ENCODE assay signal across 14 cellular contexts in genomic region chr5:179258922-179259730, GRCh38.
A peak's percentile ranks its signal among the peaks of the same experiment; 100 is the strongest.
DNase-seq lines count a peak whose midpoint lies in the region; TF ChIP-seq lines count a peak whose summit lies in the region.
"Had no signal": no experiment of that assay in that cellular context is flagged by ENCODE, and none has a peak within 500 bp of the region (broad histone marks: within the 10 kb centered on the region; RNA-seq: fewer than 3 reads in every experiment).

No MANE protein-coding gene starts in this region.

- no CpG with 5 or more reads among the region's 26 CpGs for WGBS in neuronal stem cell (ENCODE audit: extremely low coverage in 2 of 2, insufficient read length in 2 of 2, insufficient replicate concordance in 1 of 2), 2 donors

- H3K27ac ChIP-seq in neuronal stem cell (replicated peaks; ENCODE audit: low read length), result no peak overlapping the region
- H3K27ac ChIP-seq: cardiac muscle cell, psoas muscle had no signal

- H3K27me3 ChIP-seq in neuronal stem cell (ENCODE audit: control insufficient read depth in 3 of 3, insufficient read depth in 3 of 3, low read depth in 1 of 3, low read length in 3 of 3), result peaks cover 0 to 1% (median 0%) of the 10 kb centered on the region in 3 experiments
- H3K27me3 ChIP-seq: cardiac muscle cell, esophagus squamous epithelium had no signal

- H3K18ac ChIP-seq in neuronal stem cell (ENCODE audit: low read length), result peak overlapping the region; percentile 48

- peak overlapping the region; percentile 43 for H3K23ac ChIP-seq in neuronal stem cell (ENCODE audit: low read depth, low read length, poor library complexity)

- H3K4me1 ChIP-seq in neuronal stem cell (ENCODE audit: control insufficient read depth in 2 of 2, insufficient read depth in 1 of 2, low read depth in 1 of 2, low read length in 2 of 2), result peaks cover 0 to 4% of the 10 kb centered on the region in 2 donors
- H3K4me1 ChIP-seq: esophagus squamous epithelium, psoas muscle had no signal

- H3K36me3 ChIP-seq in neuronal stem cell (replicated peaks in 1 of 2; ENCODE audit: control insufficient read depth in 2 of 2, insufficient read depth in 2 of 2, low read length in 2 of 2), result no peaks in the 10 kb centered on the region
- H3K36me3 ChIP-seq: cardiac muscle cell, esophagus squamous epithelium had no signal

- no peak overlapping the region for H3K4ac ChIP-seq in neuronal stem cell (ENCODE audit: low read length)

- H2BK120ac ChIP-seq in neuronal stem cell (ENCODE audit: low read depth, low read length), result no peak overlapping the region

- H2BK15ac ChIP-seq in neuronal stem cell (ENCODE audit: low read length), result no peak overlapping the region

- H4K91ac ChIP-seq in neuronal stem cell (ENCODE audit: low read depth, low read length, poor library complexity), result no peak overlapping the region

- H3K9ac ChIP-seq in neuronal stem cell (ENCODE audit: low read depth, low read length, poor library complexity), result no peak overlapping the region

- DNase-seq in EH (ENCODE audit: low read depth), result peak; percentile 100
- peak; percentile 29 for DNase-seq in LHCN-M2 (ENCODE audit: low read depth)
- peak; percentile 56 for DNase-seq in fibroblast of mammary gland (ENCODE audit: low read depth)
- DNase-seq in neuronal stem cell (ENCODE audit: low spot score), result no peak
- no peak for DNase-seq in HuH-7 (ENCODE audit: low spot score)
- no peak for DNase-seq in NCI-H2081 treated with DMSO at 0.1 percent for 48 hours (lab: John Stamatoyannopoulos, UW)
- DNase-seq in NCI-H345 (lab: John Stamatoyannopoulos, UW), result no peak
- no peak for DNase-seq in T1000 (lab: John Stamatoyannopoulos, UW)
- DNase-seq: esophagus squamous epithelium; NCI-H1694; NK-92 treated with Interleukin-12 subunit alpha and Interleukin-12 subunit beta, amount 100 ng/mL, for 24 hours; trophoblast cell had no signal

- no peak overlapping the region for H2AK5ac ChIP-seq in neuronal stem cell (ENCODE audit: low read depth, low read length)

- H2BK12ac ChIP-seq in neuronal stem cell (ENCODE audit: low read length), result no peak overlapping the region

- H2BK5ac ChIP-seq in neuronal stem cell (ENCODE audit: low read length), result peak overlapping the region; percentile 53

- H4K8ac ChIP-seq in neuronal stem cell (ENCODE audit: low read depth, low read length), result peak overlapping the region; percentile 82

- no peak overlapping the region for H3K4me2 ChIP-seq in neuronal stem cell (ENCODE audit: insufficient read depth, low read length, poor library complexity, severe bottlenecking)

- peaks cover 2% of the 10 kb centered on the region for H3K79me1 ChIP-seq in neuronal stem cell (ENCODE audit: low read depth, low read length)

- H3K4me3 ChIP-seq in fibroblast of mammary gland (ENCODE audit: control insufficient read depth, low read depth, low read length), result no peak overlapping the region
- H3K4me3 ChIP-seq in neuronal stem cell (ENCODE audit: low read length in 2 of 2), result no peak overlapping the region
- H3K4me3 ChIP-seq: cardiac muscle cell, esophagus squamous epithelium, psoas muscle had no signal

- TF ChIP-seq CTCF in fibroblast of mammary gland (conservative IDR thresholded peaks at IDR 0.05; ENCODE audit: control insufficient read depth, insufficient read depth, low read depth, low read length), result no peak

- H3K14ac ChIP-seq in neuronal stem cell (ENCODE audit: low read length), result peak overlapping the region; percentile 89

- no peaks in the 10 kb centered on the region for H3K9me3 ChIP-seq in neuronal stem cell (replicated peaks in 1 of 2; ENCODE audit: control insufficient read depth in 2 of 2, insufficient read depth in 1 of 2, low read depth in 1 of 2, low read length in 2 of 2)
- H3K9me3 ChIP-seq: esophagus squamous epithelium, psoas muscle had no signal

- no peak overlapping the region for H2AFZ ChIP-seq in neuronal stem cell (ENCODE audit: low read length)

Comparison
In these comparisons a context has a peak if more than half of its experiments do, and no peak if none do; other contexts are left out.
1. DNase-seq: peak in EH (single experiment), LHCN-M2 (single experiment) and fibroblast of mammary gland (single experiment); none in neuronal stem cell (single experiment), HuH-7 (single experiment), NCI-H2081 treated with DMSO at 0.1 percent for 48 hours (single experiment), NCI-H345 (single experiment) and T1000 (single experiment).